Comparison of ENCODE assay signal across 22 cellular contexts in genomic region chr6:39403304-39403703, GRCh38.
"Had no signal": no experiment of that assay in that cellular context is flagged by ENCODE, and none has a peak within 500 bp of the region (broad histone marks: within the 10 kb centered on the region; RNA-seq: fewer than 3 reads in every experiment).

No MANE protein-coding gene starts in this region.

- H3K4me1 ChIP-seq: gastrocnemius medialis, sigmoid colon, testis, tibial artery, upper lobe of left lung had no signal

- H3K27ac ChIP-seq: gastrocnemius medialis, neutrophil, pancreas, sigmoid colon, testis, tibial artery, upper lobe of left lung had no signal

- H3K36me3 ChIP-seq: gastrocnemius medialis, neutrophil, pancreas, sigmoid colon, tibial artery, upper lobe of left lung had no signal

- FAIRE-seq: keratinocyte, pancreas, urothelium cell line had no signal

- H3K27me3 ChIP-seq: gastrocnemius medialis, neutrophil, pancreas, sigmoid colon, testis, tibial artery, upper lobe of left lung had no signal

- DNase-seq: cerebellar nuclear complex; cortex of kidney; effector CD4-positive, alpha-beta T cell; gastrocnemius medialis; head of caudate nucleus; mucosa of descending colon; naive B cell; pancreas; retina; sigmoid colon; stimulated activated CD4-positive, alpha-beta T cell treated with anti-CD3 and anti-CD28 coated beads, Interleukin-4, amount 100 ng/mL, for 4 hours; stimulated activated naive CD8-positive, alpha-beta T cell treated with anti-CD3 and anti-CD28 coated beads, Interleukin-15, Interleukin-2, amounts not matched to agents 100 U/mL and 50 U/mL, for 24 hours; testis; tibial artery; upper lobe of left lung had no signal

- ATAC-seq: gastrocnemius medialis; left lobe of liver; mucosa of descending colon; natural killer cell treated with Interleukin-12 subunit alpha and Interleukin-12 subunit beta and Interleukin-15 and Interleukin-18, amount 100 ng/mL, for 72 hours; pancreas; stimulated activated memory B cell treated with anti-CD40 and anti-IgM and Interleukin-4, amounts not matched to agents 10 μg/mL and 1 μg/mL and 100 μg/mL, for 72 hours; stimulated activated naive CD8-positive, alpha-beta T cell treated with anti-CD3 and anti-CD28 coated beads, Interleukin-15, Interleukin-2, amounts not matched to agents 100 U/mL and 50 U/mL, for 24 hours had no signal

- H3K9me3 ChIP-seq: gastrocnemius medialis, mucosa of descending colon, neutrophil, pancreas, sigmoid colon, testis, tibial artery, upper lobe of left lung had no signal

- H3K4me3 ChIP-seq: gastrocnemius medialis, lung, mucosa of descending colon, pancreas, sigmoid colon, testis, tibial artery, upper lobe of left lung had no signal
